Comparison of ENCODE assay signal across 8 cellular contexts in genomic region chr10:117663750-117664149, GRCh38.
DNase-seq lines count a peak whose midpoint lies in the region; ATAC-seq and TF ChIP-seq lines count a peak whose summit lies in the region.

No MANE protein-coding gene starts in this region.

- no peak for TF ChIP-seq POLR2A in spleen (IDR thresholded peaks at IDR 0.05)

- ATAC-seq in GM18498 (IDR thresholded peaks at IDR 0.05; ENCODE audit: unreplicated experiment) (peak; percentile 100), GM21447 (IDR thresholded peaks at IDR 0.05; ENCODE audit: unreplicated experiment) (peak; percentile 100), HG03571 (IDR thresholded peaks at IDR 0.05; ENCODE audit: unreplicated experiment) (peak; percentile 98), foreskin keratinocyte (peak; percentile 77)

- H3K9me3 ChIP-seq in SK-N-SH (no peaks in the 10 kb centered on the region), spleen (no peaks in the 10 kb centered on the region)

- no peaks in the 10 kb centered on the region for H3K9me2 ChIP-seq in SK-N-SH

- WGBS in SK-N-SH (ENCODE audit: low lambda C conversion rate): 18% methylated on average over 2 of the region's 2 CpGs
- WGBS in spleen, 5 donors: 27 to 48% (median 37%) methylated on average over 2 of the region's 2 CpGs

- CTCF ChIA-PET in SK-N-SH (lab: Yijun Ruan, JAX): interaction anchor here (1.0 to 1.4 kb wide), 2 partner anchors 78 to 212 kb away, joined by 3 to 4 read pairs; no protein-coding TSS in a partner anchor

- intact Hi-C loops in spleen (cut with DNase I; ENCODE audit: low total_unique reads): no loop called here

- TF ChIP-seq CTCF in foreskin keratinocyte (conservative IDR thresholded peaks at IDR 0.05) (no peak), SK-N-SH (IDR thresholded peaks at IDR 0.05) (no peak), spleen (IDR thresholded peaks at IDR 0.05 in 8 of 11, conservative IDR thresholded peaks at IDR 0.05 in 3 of 11) (no peak)

- no peak for TF ChIP-seq EP300 in SK-N-SH (IDR thresholded peaks at IDR 0.05; ENCODE audit: borderline replicate concordance in 1 of 2, low read depth in 1 of 2, low read length in 1 of 2)

- H3K27ac ChIP-seq in foreskin keratinocyte: no peak overlapping the region
- no peak overlapping the region for H3K27ac ChIP-seq in SK-N-SH (ENCODE audit: low read depth in 2 of 2, low read length in 1 of 2)
- no peak overlapping the region for H3K27ac ChIP-seq in spleen

- no peaks in the 10 kb centered on the region for H3K79me2 ChIP-seq in SK-N-SH (ENCODE audit: insufficient read depth)

- peaks cover 2% of the 10 kb centered on the region for H3K27me3 ChIP-seq in foreskin keratinocyte
- H3K27me3 ChIP-seq in SK-N-SH (ENCODE audit: insufficient read depth): no peaks in the 10 kb centered on the region
- peaks cover 0 to 4% (median 0%) of the 10 kb centered on the region in 7 donors for H3K27me3 ChIP-seq in spleen (replicated peaks in 1 of 7)

- H2AFZ ChIP-seq in SK-N-SH (ENCODE audit: low read depth): no peak overlapping the region

- H4K20me1 ChIP-seq in SK-N-SH (ENCODE audit: insufficient read depth): no peaks in the 10 kb centered on the region

- no peak for TF ChIP-seq RAD21 in SK-N-SH (IDR thresholded peaks at IDR 0.05; ENCODE audit: low read length)

- no peak overlapping the region for H3K9ac ChIP-seq in SK-N-SH

- POLR2A ChIA-PET in SK-N-SH (lab: Yijun Ruan, JAX): no interaction called here

- no peaks in the 10 kb centered on the region for H3F3A ChIP-seq in SK-N-SH (replicated peaks; ENCODE audit: insufficient read depth)

- H3K4me1 ChIP-seq in foreskin keratinocyte (no peaks in the 10 kb centered on the region), SK-N-SH (ENCODE audit: control insufficient read depth in 1 of 2, insufficient read depth in 2 of 2, low read depth in 1 of 2, low read length in 1 of 2) (no peaks in the 10 kb centered on the region), spleen (no peaks in the 10 kb centered on the region)

- H3K36me3 ChIP-seq in SK-N-SH (replicated peaks in 1 of 2; ENCODE audit: control insufficient read depth in 1 of 2, insufficient read depth in 2 of 2, low read length in 1 of 2): no peaks in the 10 kb centered on the region
- H3K36me3 ChIP-seq in spleen: no peaks in the 10 kb centered on the region

- no peak overlapping the region for H3K4me3 ChIP-seq in SK-N-SH (ENCODE audit: low read depth in 2 of 2, low read length in 1 of 2)
- no peak overlapping the region for H3K4me3 ChIP-seq in spleen

- no peak overlapping the region for H3K4me2 ChIP-seq in SK-N-SH

- DNase-seq in foreskin keratinocyte (peak; percentile 16 to 52), epidermal melanocyte (ENCODE audit: insufficient read length, low spot score) (no peak), SK-N-DZ (ENCODE audit: low spot score) (no peak), SK-N-SH (no peak), spleen (no peak)

TF ChIP-seq in SK-N-SH, 30 proteins besides CTCF, POLR2A, EP300 and RAD21:
- TF ChIP-seq RCOR1 (IDR thresholded peaks at IDR 0.05; ENCODE audit: low read length) (no peak), GATA2 (CRISPR knock-in tag; IDR thresholded peaks at IDR 0.05) (no peak), TCF12 (IDR thresholded peaks at IDR 0.05) (no peak), FOXJ3 (CRISPR knock-in tag; IDR thresholded peaks at IDR 0.05) (no peak), YY1 (IDR thresholded peaks at IDR 0.05; ENCODE audit: low read depth) (no peak), EZH2phosphoT487 (IDR thresholded peaks at IDR 0.05; ENCODE audit: borderline replicate concordance, low read depth) (no peak), MEF2A (IDR thresholded peaks at IDR 0.05; ENCODE audit: borderline replicate concordance, low read depth) (no peak), MXI1 (IDR thresholded peaks at IDR 0.05; ENCODE audit: low read depth, low read length) (no peak), POLR2AphosphoS5 (IDR thresholded peaks at IDR 0.05; ENCODE audit: low read depth, low read length) (no peak), NRF1 (IDR thresholded peaks at IDR 0.05; ENCODE audit: low read depth, low read length) (no peak)
- TF ChIP-seq, protein P1, sequence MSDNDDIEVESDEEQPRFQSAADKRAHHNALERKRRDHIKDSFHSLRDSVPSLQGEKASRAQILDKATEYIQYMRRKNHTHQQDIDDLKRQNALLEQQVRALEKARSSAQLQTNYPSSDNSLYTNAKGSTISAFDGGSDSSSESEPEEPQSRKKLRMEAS (IDR thresholded peaks at IDR 0.05; ENCODE audit: low read depth): no peak

Comparison
In these comparisons a context has a peak if more than half of its experiments do, and no peak if none do; other contexts are left out.
1. DNase-seq: peak in foreskin keratinocyte (2 of 2); none in epidermal melanocyte (single experiment), SK-N-DZ (single experiment), SK-N-SH (single experiment) and spleen (single experiment).
2. Peak in every context shown above with its lines, with median percentiles within 50 percentile points of each other: ATAC-seq.